ENCODE assay signal across 15 cellular contexts in the genomic region with DNA sequence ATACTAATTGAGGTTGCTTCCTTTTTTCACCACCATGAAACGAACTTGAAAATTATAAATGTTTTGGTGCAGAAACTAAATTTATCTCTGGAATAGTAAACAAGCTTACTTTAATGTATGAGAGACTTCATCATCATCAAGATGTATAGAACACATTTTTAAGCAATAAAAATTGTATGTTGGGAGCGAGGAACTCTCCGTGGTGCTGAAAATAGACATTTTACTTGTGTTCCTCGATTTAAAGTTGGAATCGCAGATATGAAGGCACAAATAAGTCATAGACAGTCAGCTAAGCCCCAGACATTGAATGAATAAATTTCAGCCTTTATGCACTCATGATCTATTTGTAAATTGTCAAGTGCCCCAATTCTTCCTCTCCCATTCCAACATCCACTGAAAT.
DNase-seq lines count a peak whose midpoint lies in the region; TF ChIP-seq lines count a peak whose summit lies in the region.
"Had no signal": no experiment of that assay in that cellular context is flagged by ENCODE, and none has a peak within 500 bp of the region (broad histone marks: within the 10 kb centered on the region; RNA-seq: fewer than 3 reads in every experiment).

No MANE protein-coding gene starts in this region.

- DNase-seq in cardiac muscle cell (ENCODE audit: low read depth in 1 of 2, low spot score in 1 of 2) (peak; percentile 29 to 74), cardiac septum (ENCODE audit: low spot score) (no peak), RKO (ENCODE audit: low spot score) (peak; percentile 37), erythroblast (lab: John Stamatoyannopoulos, UW) (peak; percentile 11 to 30), hepatic stellate cell (ENCODE audit: low spot score) (no peak), mesothelial cell of epicardium (ENCODE audit: low spot score in 2 of 2, unreplicated experiment in 2 of 2) (no peak), testis (no peak)
- no peak for DNase-seq in stimulated activated naive CD4-positive, alpha-beta T cell treated with Interleukin-2 at 50 U/mL for 16 hours (lab: John Stamatoyannopoulos, UW)
- DNase-seq: activated effector memory CD4-positive, alpha-beta T cell treated with Interleukin-2 at 50 U/mL for 16 hours; H9; kidney; NCI-H2081 treated with DMSO at 0.1 percent for 48 hours; NCI-H82; SHP77; spleen had no signal

- H3K4me1 ChIP-seq in cardiac muscle cell (ENCODE audit: low read depth) = no peaks in the 10 kb centered on the region
- H3K4me1 ChIP-seq in testis = no peaks in the 10 kb centered on the region
- H3K4me1 ChIP-seq: spleen had no signal

- H3K27ac Mint-ChIP-seq in mesothelial cell of epicardium = no peak overlapping the region
- H3K27ac Mint-ChIP-seq: H9 had no signal

- H3K4me3 Mint-ChIP-seq in mesothelial cell of epicardium = no peak overlapping the region
- H3K4me3 Mint-ChIP-seq: H9 had no signal

- intact Hi-C loops in cardiac septum (cut with DNase I) (no loop called here), testis (cut with DNase I; ENCODE audit: low total_unique reads) (no loop called here)

- WGBS in testis, 2 donors = 59% methylated on average over 5 of the region's 5 CpGs

- H3K27ac ChIP-seq in cardiac muscle cell (no peak overlapping the region), testis (no peak overlapping the region)
- H3K27ac ChIP-seq: spleen had no signal

- H3K27me3 Mint-ChIP-seq in mesothelial cell of epicardium (ENCODE audit: low read depth) = peaks cover 9% of the 10 kb centered on the region

- no peaks in the 10 kb centered on the region for H3K36me3 Mint-ChIP-seq in mesothelial cell of epicardium

- no peak overlapping the region for H3K4me3 ChIP-seq in cardiac muscle cell
- no peak overlapping the region for H3K4me3 ChIP-seq in testis
- H3K4me3 ChIP-seq: spleen had no signal

- TF ChIP-seq CTCF in cardiac muscle cell (IDR thresholded peaks at IDR 0.05; ENCODE audit: low read depth, low read length) (no peak), mesothelial cell of epicardium (IDR thresholded peaks at IDR 0.05; ENCODE audit: unreplicated experiment) (no peak), testis (IDR thresholded peaks at IDR 0.05) (no peak)

- H3K27me3 ChIP-seq in cardiac muscle cell = no peaks in the 10 kb centered on the region
- no peaks in the 10 kb centered on the region for H3K27me3 ChIP-seq in testis
- H3K27me3 ChIP-seq: spleen had no signal

- H3K9me3 ChIP-seq in cardiac muscle cell (ENCODE audit: low read depth) (no peaks in the 10 kb centered on the region), testis (no peaks in the 10 kb centered on the region)

- H3K4me1 Mint-ChIP-seq in mesothelial cell of epicardium = no peaks in the 10 kb centered on the region

- H3K36me3 ChIP-seq in cardiac muscle cell (no peaks in the 10 kb centered on the region), testis (ENCODE audit: low read depth, missing control alignments) (no peaks in the 10 kb centered on the region)
- H3K36me3 ChIP-seq: spleen had no signal

- no peaks in the 10 kb centered on the region for H3K9me3 Mint-ChIP-seq in mesothelial cell of epicardium
- H3K9me3 Mint-ChIP-seq: H9 had no signal

- TF ChIP-seq POLR2A in erythroblast (IDR thresholded peaks at IDR 0.05; ENCODE audit: low read length) = no peak
- no peak for TF ChIP-seq POLR2A in testis (IDR thresholded peaks at IDR 0.05)

Comparison
In these comparisons a context has a peak if more than half of its experiments do, and no peak if none do; other contexts are left out.
1. DNase-seq: peak in cardiac muscle cell (2 of 2), RKO (single experiment) and erythroblast (2 of 2); none in cardiac septum (single experiment), hepatic stellate cell (single experiment), mesothelial cell of epicardium (0 of 2), stimulated activated naive CD4-positive, alpha-beta T cell treated with Interleukin-2 at 50 U/mL for 16 hours (single experiment) and testis (single experiment).